9 cellular contexts compared by ENCODE assay signal in the genomic region with DNA sequence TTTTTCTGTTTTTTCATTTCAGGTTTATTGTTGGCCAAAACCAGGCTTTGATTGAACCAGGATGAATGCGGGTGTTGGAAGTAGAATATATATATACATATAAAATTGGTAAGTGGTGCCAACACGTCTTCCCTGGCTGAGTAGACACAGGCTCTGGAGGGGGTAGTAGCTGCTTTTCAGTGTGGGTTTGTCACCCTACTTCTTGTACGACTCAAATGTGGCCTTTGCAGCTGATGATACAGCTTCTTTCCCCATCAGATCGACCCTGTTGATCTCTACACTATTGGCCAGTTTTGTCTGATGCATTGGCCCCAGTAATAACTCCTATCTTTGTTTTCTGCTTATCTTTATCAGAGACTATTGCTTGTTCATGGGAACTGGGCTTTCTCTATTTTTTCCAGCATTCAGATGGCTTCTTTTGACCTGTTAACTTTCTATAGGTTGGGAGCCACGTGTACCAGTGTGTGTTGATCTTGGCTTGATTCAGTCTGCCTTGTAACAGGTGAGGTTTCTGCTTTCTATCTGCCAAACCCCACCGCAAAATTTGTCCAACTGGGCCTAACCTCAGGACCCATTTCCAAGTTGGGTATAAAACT. TPM values are rescaled to one million over a fixed set of nuclear protein-coding genes. Genes with fewer than 3 reads are reported as not detected.
DNase-seq lines count a peak whose midpoint lies in the region; ATAC-seq and TF ChIP-seq lines count a peak whose summit lies in the region.
"Had no signal": no experiment of that assay in that cellular context is flagged by ENCODE, and none has a peak within 500 bp of the region (broad histone marks: within the 10 kb centered on the region; RNA-seq: fewer than 3 reads in every experiment).

No MANE protein-coding gene starts in this region.

- no peaks in the 10 kb centered on the region for H3K27me3 Mint-ChIP-seq in T-helper 1 cell treated with Interleukin-12 subunit alpha and Interleukin-12 subunit beta and Interleukin-4 antibody, amounts not matched to agents 30 μg/mL and 1 μg/mL, for 36 hours (ENCODE audit: low read depth)
- H3K27me3 Mint-ChIP-seq in T-cell: no peaks in the 10 kb centered on the region

- peak overlapping the region; percentile 87 for H3K4me2 ChIP-seq in smooth muscle cell

- H3K79me2 ChIP-seq in smooth muscle cell (ENCODE audit: low read depth): peaks cover 78% of the 10 kb centered on the region

- no peak for TF ChIP-seq CTCF in fibroblast of pulmonary artery (IDR thresholded peaks at IDR 0.05; ENCODE audit: low read length, missing control alignments)
- no peak for TF ChIP-seq CTCF in smooth muscle cell (IDR thresholded peaks at IDR 0.05; ENCODE audit: borderline replicate concordance, insufficient read depth, poor library complexity, severe bottlenecking)

- peaks cover 91% of the 10 kb centered on the region for H3K36me3 Mint-ChIP-seq in T-helper 1 cell treated with Interleukin-12 subunit alpha and Interleukin-12 subunit beta and Interleukin-4 antibody, amounts not matched to agents 30 μg/mL and 1 μg/mL, for 36 hours (ENCODE audit: low read depth)
- H3K36me3 Mint-ChIP-seq in T-cell: peaks cover 78% of the 10 kb centered on the region

- POLR2A ChIA-PET in T-cell (lab: Charles Lee): interaction anchor here (0.7 to 1.1 kb wide), 4 partner anchors 9 to 15 kb away, joined by 3 to 8 read pairs (median 4); no protein-coding TSS in a partner anchor

- CTCF ChIA-PET in T-cell (lab: Charles Lee): interaction anchor here in 1 of 2 donors (0.7 to 0.9 kb wide), 2 partner anchors 13 to 94 kb away, joined by 3 to 4 read pairs; no protein-coding TSS in a partner anchor

- peaks cover 79% of the 10 kb centered on the region for H4K20me1 ChIP-seq in smooth muscle cell (ENCODE audit: low read depth)

- peak overlapping the region; percentile 93 for H3K4me3 Mint-ChIP-seq in T-helper 1 cell treated with Interleukin-12 subunit alpha and Interleukin-12 subunit beta and Interleukin-4 antibody, amounts not matched to agents 30 μg/mL and 1 μg/mL, for 36 hours
- H3K4me3 Mint-ChIP-seq in T-cell: peak overlapping the region; percentile 88 to 97 (median 91)

- no peaks in the 10 kb centered on the region for H3K36me3 ChIP-seq in smooth muscle cell (ENCODE audit: low read depth)

- no peak overlapping the region for H2AFZ ChIP-seq in smooth muscle cell (ENCODE audit: low read depth)

- DNase-seq in T-helper 1 cell (no peak), T-cell (no peak), fibroblast of pulmonary artery (ENCODE audit: low read depth) (no peak), smooth muscle cell (lab: John Stamatoyannopoulos, UW; ENCODE audit: unreplicated experiment) (no peak), pons (ENCODE audit: low spot score) (no peak), NCI-H446 treated with DMSO at 0.1 percent for 48 hours (lab: John Stamatoyannopoulos, UW) (no peak), NOMO-1 (lab: John Stamatoyannopoulos, UW; ENCODE audit: unreplicated experiment in 2 of 2) (no peak)
- DNase-seq: AML-193 had no signal

- H3K9ac ChIP-seq in smooth muscle cell (ENCODE audit: low read depth): peak overlapping the region; percentile 82

- peaks cover 65% of the 10 kb centered on the region for H3K4me1 Mint-ChIP-seq in T-helper 1 cell treated with Interleukin-12 subunit alpha and Interleukin-12 subunit beta and Interleukin-4 antibody, amounts not matched to agents 30 μg/mL and 1 μg/mL, for 36 hours (ENCODE audit: low read depth)
- peaks cover 75 to 87% (median 79%) of the 10 kb centered on the region in 3 donors for H3K4me1 Mint-ChIP-seq in T-cell

- H3K27me3 ChIP-seq in smooth muscle cell (ENCODE audit: low read depth): no peaks in the 10 kb centered on the region

- no peaks in the 10 kb centered on the region for H3K9me3 ChIP-seq in smooth muscle cell (replicated peaks; ENCODE audit: low read depth)

- H3K4me1 ChIP-seq in smooth muscle cell (ENCODE audit: low read depth): peaks cover 58% of the 10 kb centered on the region

- no peak for ATAC-seq in T-cell (replicated peaks in 1 of 4)

- peaks cover 40% of the 10 kb centered on the region for H3F3A ChIP-seq in smooth muscle cell (ENCODE audit: low read depth)

- H3K9me3 Mint-ChIP-seq in T-helper 1 cell treated with Interleukin-12 subunit alpha and Interleukin-12 subunit beta and Interleukin-4 antibody, amounts not matched to agents 30 μg/mL and 1 μg/mL, for 36 hours: peaks cover 51% of the 10 kb centered on the region
- H3K9me3 Mint-ChIP-seq in T-cell: peaks cover 27 to 46% (median 39%) of the 10 kb centered on the region in 3 donors

- H3K27ac ChIP-seq in smooth muscle cell (ENCODE audit: low read depth): peak overlapping the region; percentile 97

- H3K4me3 ChIP-seq in fibroblast of pulmonary artery (replicated peaks; ENCODE audit: low read depth, low read length): peak overlapping the region; percentile 76
- H3K4me3 ChIP-seq in smooth muscle cell: peak overlapping the region; percentile 72

- H3K27ac Mint-ChIP-seq in T-helper 1 cell treated with Interleukin-12 subunit alpha and Interleukin-12 subunit beta and Interleukin-4 antibody, amounts not matched to agents 30 μg/mL and 1 μg/mL, for 36 hours: peak overlapping the region; percentile 89
- peak overlapping the region; percentile 86 to 97 for H3K27ac Mint-ChIP-seq in T-cell

- WGBS in smooth muscle cell (ENCODE audit: low lambda C conversion rate): 3% methylated on average over 6 of the region's 6 CpGs

RNA-seq across cellular contexts. Expression of a gene that starts 2.7 kb away (rescaled TPM):
- total RNA-seq in T-cell: 10 to 100 TPM; 53.8 to 72.2 (median 64.7) TPM
- total RNA-seq in smooth muscle cell: 15.9 and 17.4 TPM in 2 replicates
- polyA plus RNA-seq in smooth muscle cell: 16.4 and 18.0 TPM in 2 replicates
